1 cellular context compared by ENCODE assay signal in the genomic region with DNA sequence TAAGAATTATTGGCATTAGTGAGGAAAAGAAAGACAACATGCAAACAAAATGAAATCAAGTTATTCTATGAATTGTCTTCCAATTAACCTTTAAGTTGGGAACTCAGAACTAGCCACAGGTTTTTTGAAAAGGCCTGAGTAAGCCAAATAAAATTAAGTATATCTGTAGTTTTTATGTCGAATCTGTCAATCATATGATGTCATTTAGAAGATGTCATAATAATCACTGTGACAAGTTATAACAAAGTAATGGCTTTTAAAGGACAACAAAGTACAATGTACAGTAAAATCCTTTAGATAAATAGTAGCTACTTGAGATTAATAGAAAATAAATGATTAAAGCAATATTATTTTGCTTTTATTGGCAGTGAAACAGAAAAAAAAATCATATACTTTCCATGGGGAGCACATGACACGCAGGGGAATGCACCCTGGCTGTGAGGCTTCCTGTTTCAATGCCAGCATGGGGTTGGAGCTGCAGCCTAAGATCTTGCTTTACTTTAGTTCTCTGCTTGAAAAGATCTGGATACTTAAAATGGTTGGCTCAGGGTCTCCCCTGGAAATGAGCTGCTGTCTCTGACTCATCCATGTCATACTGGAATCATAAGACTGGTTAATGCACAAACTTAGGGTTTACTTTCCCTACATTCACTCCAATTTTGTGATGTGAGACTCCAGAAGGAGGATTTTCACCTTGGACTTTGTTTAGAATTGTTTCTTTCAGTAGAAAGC.
TF ChIP-seq lines count a peak whose summit lies in the region.

No MANE protein-coding gene starts in this region.

TF ChIP-seq in HepG2, 621 proteins besides CTCF, POLR2A, EP300 and RAD21 (continued from another document):
- TF ChIP-seq, protein P1, sequence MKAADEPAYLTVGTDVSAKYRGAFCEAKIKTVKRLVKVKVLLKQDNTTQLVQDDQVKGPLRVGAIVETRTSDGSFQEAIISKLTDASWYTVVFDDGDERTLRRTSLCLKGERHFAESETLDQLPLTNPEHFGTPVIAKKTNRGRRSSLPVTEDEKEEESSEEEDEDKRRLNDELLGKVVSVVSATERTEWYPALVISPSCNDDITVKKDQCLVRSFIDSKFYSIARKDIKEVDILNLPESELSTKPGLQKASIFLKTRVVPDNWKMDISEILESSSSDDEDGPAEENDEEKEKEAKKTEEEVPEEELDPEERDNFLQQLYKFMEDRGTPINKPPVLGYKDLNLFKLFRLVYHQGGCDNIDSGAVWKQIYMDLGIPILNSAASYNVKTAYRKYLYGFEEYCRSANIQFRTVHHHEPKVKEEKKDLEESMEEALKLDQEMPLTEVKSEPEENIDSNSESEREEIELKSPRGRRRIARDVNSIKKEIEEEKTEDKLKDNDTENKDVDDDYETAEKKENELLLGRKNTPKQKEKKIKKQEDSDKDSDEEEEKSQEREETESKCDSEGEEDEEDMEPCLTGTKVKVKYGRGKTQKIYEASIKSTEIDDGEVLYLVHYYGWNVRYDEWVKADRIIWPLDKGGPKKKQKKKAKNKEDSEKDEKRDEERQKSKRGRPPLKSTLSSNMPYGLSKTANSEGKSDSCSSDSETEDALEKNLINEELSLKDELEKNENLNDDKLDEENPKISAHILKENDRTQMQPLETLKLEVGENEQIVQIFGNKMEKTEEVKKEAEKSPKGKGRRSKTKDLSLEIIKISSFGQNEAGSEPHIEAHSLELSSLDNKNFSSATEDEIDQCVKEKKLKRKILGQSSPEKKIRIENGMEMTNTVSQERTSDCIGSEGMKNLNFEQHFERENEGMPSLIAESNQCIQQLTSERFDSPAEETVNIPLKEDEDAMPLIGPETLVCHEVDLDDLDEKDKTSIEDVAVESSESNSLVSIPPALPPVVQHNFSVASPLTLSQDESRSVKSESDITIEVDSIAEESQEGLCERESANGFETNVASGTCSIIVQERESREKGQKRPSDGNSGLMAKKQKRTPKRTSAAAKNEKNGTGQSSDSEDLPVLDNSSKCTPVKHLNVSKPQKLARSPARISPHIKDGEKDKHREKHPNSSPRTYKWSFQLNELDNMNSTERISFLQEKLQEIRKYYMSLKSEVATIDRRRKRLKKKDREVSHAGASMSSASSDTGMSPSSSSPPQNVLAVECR (CRISPR knock-in tag; IDR thresholded peaks at IDR 0.05; ENCODE audit: borderline replicate concordance), result no peak
- TF ChIP-seq RXRB (CRISPR knock-in tag; IDR thresholded peaks at IDR 0.05; ENCODE audit: borderline replicate concordance) (no peak), HMGA1 (CRISPR knock-in tag; conservative IDR thresholded peaks at IDR 0.05) (no peak)
